9 cellular contexts compared by ENCODE assay signal in the genomic region with DNA sequence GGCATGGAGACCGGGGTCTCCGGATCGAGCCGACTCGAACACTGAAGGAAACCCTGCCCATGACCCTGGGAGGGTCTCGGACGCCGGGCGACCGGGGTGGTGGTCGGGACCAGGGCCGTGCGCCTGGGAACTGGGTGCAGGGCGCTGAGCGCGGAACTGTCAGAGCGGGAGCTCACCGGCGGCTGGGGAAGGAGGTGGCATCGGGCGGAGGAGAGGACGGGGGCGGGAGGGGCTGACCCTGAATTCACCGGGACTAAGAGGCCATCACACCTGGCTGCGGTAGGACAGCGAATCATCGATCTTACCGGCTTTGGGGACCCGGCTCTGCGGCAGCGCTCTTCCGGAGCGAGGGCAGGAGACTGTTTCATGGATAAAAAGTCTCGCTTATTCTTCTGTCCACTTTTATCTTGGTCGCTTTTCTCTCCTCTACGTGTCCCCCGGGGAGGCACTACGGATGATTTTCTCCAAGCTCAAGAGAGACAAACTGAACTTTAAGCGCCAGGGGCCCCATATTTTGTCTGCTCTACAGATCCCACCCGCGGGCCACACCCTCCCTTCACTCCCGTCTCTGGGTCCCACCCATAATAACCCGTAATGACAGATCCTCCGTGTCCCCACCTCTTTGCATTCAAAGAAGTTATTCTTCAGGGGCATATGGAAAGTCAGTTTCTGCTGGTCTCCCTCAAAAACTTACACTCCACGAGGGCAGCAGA. TPM values are rescaled to one million over a fixed set of nuclear protein-coding genes. Genes with fewer than 3 reads are reported as not detected.
A peak's percentile ranks its signal among the peaks of the same experiment; 100 is the strongest.
DNase-seq lines count a peak whose midpoint lies in the region; ATAC-seq, FAIRE-seq and TF ChIP-seq lines count a peak whose summit lies in the region.
"Had no signal": no experiment of that assay in that cellular context is flagged by ENCODE, and none has a peak within 500 bp of the region (broad histone marks: within the 10 kb centered on the region; RNA-seq: fewer than 3 reads in every experiment).

Gene CORIN (minus strand): TSS at position 486 of the 713 bp plus-strand sequence. CDS start 118 bp downstream, at position 368.

- peaks cover 15% of the 10 kb centered on the region; the same call in 1 of the 2 replicates for H3K4me1 ChIP-seq in HUES6 (ENCODE audit: control insufficient read depth, insufficient read depth, low read length)
- H3K4me1 ChIP-seq in left ventricle myocardium inferior = peaks cover 42% of the 10 kb centered on the region

- CTCF ChIA-PET in BJ (lab: Yijun Ruan, JAX) = interaction anchor here (0.9 to 2.7 kb wide), 16 partner anchors 10 to 169 kb away, joined by 4 to 32 read pairs (median 8); no protein-coding TSS in a partner anchor
- CTCF ChIA-PET in activated naive CD4-positive, alpha-beta T cell treated with anti-CD3 and anti-CD28 coated beads, Interleukin-2, amount 10 ng/mL, durations not matched to agents 7 days and 5 days (lab: Charles Lee) = interaction anchor here (0.9 to 4.0 kb wide), 7 partner anchors 10 to 152 kb away, joined by 3 to 29 read pairs (median 13); no protein-coding TSS in a partner anchor

- peaks cover 36% of the 10 kb centered on the region for H3K27me3 Mint-ChIP-seq in activated naive CD4-positive, alpha-beta T cell treated with anti-CD3 and anti-CD28 coated beads, Interleukin-2, amount 10 ng/mL, durations not matched to agents 7 days and 5 days

- H3K9ac ChIP-seq in HUES6 (ENCODE audit: low read length) = peak within 1 kb of the TSS; percentile 54

- H3K36me3 ChIP-seq in BJ (ENCODE audit: control insufficient read depth, insufficient read depth, low read length) (no peaks in the 10 kb centered on the region), HUES6 (ENCODE audit: control insufficient read depth, insufficient read depth, low read length) (peaks cover 10% of the 10 kb centered on the region; the same call in 1 of the 2 replicates), left ventricle myocardium inferior (peaks cover 6% of the 10 kb centered on the region)

- intact Hi-C loops in left ventricle myocardium inferior (cut with micrococcal nuclease) (loop anchor here (2.0 kb wide), 1 partner anchor 133 kb away; no protein-coding TSS in a partner anchor), sciatic nerve (cut with DNase I) (no loop called here)

- H3K27ac ChIP-seq in HUES6 (ENCODE audit: low read depth, low read length) (no peak within 1 kb of the TSS), left ventricle myocardium inferior (replicated peaks) (peak within 1 kb of the TSS; percentile 89)

- no peak for FAIRE-seq in H54 (lab: Jason Lieb, UNC)
- FAIRE-seq: frontal cortex had no signal

- ATAC-seq in GM19463 (IDR thresholded peaks at IDR 0.05; ENCODE audit: unreplicated experiment) = peak; percentile 20
- peak; percentile 38 for ATAC-seq in sciatic nerve

- peaks cover 3% of the 10 kb centered on the region for H3K9me3 Mint-ChIP-seq in activated naive CD4-positive, alpha-beta T cell treated with anti-CD3 and anti-CD28 coated beads, Interleukin-2, amount 10 ng/mL, durations not matched to agents 7 days and 5 days

- H3K9me3 ChIP-seq in HUES6 (ENCODE audit: control insufficient read depth, insufficient read depth, low read depth, low read length) (no peaks in the 10 kb centered on the region), left ventricle myocardium inferior (replicated peaks) (peaks cover 5% of the 10 kb centered on the region)

- H3K27me3 ChIP-seq in BJ (ENCODE audit: control insufficient read depth, insufficient read depth, low read length) = no peaks in the 10 kb centered on the region
- H3K27me3 ChIP-seq in HUES6 (ENCODE audit: control insufficient read depth, insufficient read depth, low read length) = peaks cover 25% of the 10 kb centered on the region
- no peaks in the 10 kb centered on the region for H3K27me3 ChIP-seq in left ventricle myocardium inferior (ENCODE audit: low read depth)

- H3K4me3 Mint-ChIP-seq in activated naive CD4-positive, alpha-beta T cell treated with anti-CD3 and anti-CD28 coated beads, Interleukin-2, amount 10 ng/mL, durations not matched to agents 7 days and 5 days = peak within 1 kb of the TSS; percentile 81

- H3K4me1 Mint-ChIP-seq in activated naive CD4-positive, alpha-beta T cell treated with anti-CD3 and anti-CD28 coated beads, Interleukin-2, amount 10 ng/mL, durations not matched to agents 7 days and 5 days = peaks cover 30% of the 10 kb centered on the region

- H3K27ac Mint-ChIP-seq in activated naive CD4-positive, alpha-beta T cell treated with anti-CD3 and anti-CD28 coated beads, Interleukin-2, amount 10 ng/mL, durations not matched to agents 7 days and 5 days = no peak within 1 kb of the TSS

- TF ChIP-seq POLR2A in H54 (IDR thresholded peaks at IDR 0.05; ENCODE audit: low read depth, low read length) = no peak

- DNase-seq in BJ (ENCODE audit: low read depth) (no peak), left ventricle myocardium inferior (no peak), sciatic nerve (ENCODE audit: low spot score) (peak; percentile 61), H54 (ENCODE audit: insufficient read length, low spot score) (no peak), AG08396 (ENCODE audit: low spot score) (no peak)
- DNase-seq in activated naive CD4-positive, alpha-beta T cell treated with anti-CD3 and anti-CD28 coated beads, Interleukin-2, amount 10 ng/mL, durations not matched to agents 7 days and 5 days = peak; percentile 42

- POLR2A ChIA-PET in BJ (lab: Charles Lee) = no interaction called here

- peaks cover 3% of the 10 kb centered on the region for H3K36me3 Mint-ChIP-seq in activated naive CD4-positive, alpha-beta T cell treated with anti-CD3 and anti-CD28 coated beads, Interleukin-2, amount 10 ng/mL, durations not matched to agents 7 days and 5 days

- TF ChIP-seq CTCF in BJ (IDR thresholded peaks at IDR 0.05; ENCODE audit: insufficient read depth, low read depth, low read length) = no peak; the same call in 1 of the 2 replicates
- TF ChIP-seq CTCF in left ventricle myocardium inferior (IDR thresholded peaks at IDR 0.05; ENCODE audit: borderline replicate concordance) = no peak

- peak within 1 kb of the TSS; percentile 58 for H3K4me3 ChIP-seq in BJ (ENCODE audit: low read depth, low read length)
- peak within 1 kb of the TSS; percentile 72 for H3K4me3 ChIP-seq in HUES6 (ENCODE audit: low read depth, low read length)
- peak within 1 kb of the TSS; percentile 74 for H3K4me3 ChIP-seq in left ventricle myocardium inferior

RNA-seq across cellular contexts. Expression of gene CORIN, which starts in this region (rescaled TPM):
- polyA plus RNA-seq in BJ (2011; rRNA removed) = 19.3 and 22.1 TPM in 2 replicates
- 8.0 and 9.6 TPM in 2 replicates for polyA minus RNA-seq in BJ (2011; rRNA and poly(A)+ RNA removed)
- total RNA-seq in left ventricle myocardium inferior (92.0 TPM), sciatic nerve (0.36 TPM)

Comparison
In these comparisons a context has a peak if more than half of its experiments do, and no peak if none do; other contexts are left out.
1. RNA of gene CORIN (total RNA-seq): 92.0 TPM in left ventricle myocardium inferior (single experiment); 0.36 TPM in sciatic nerve (single experiment); every median in the first group is over 10 times any median in the second.
2. Peak in DNase-seq and ATAC-seq in sciatic nerve; RNA of the gene not detected or under 1 TPM.
3. Peak in every context shown above with its lines, with median percentiles within 50 percentile points of each other: H3K4me3 ChIP-seq.